In the genomic region with DNA sequence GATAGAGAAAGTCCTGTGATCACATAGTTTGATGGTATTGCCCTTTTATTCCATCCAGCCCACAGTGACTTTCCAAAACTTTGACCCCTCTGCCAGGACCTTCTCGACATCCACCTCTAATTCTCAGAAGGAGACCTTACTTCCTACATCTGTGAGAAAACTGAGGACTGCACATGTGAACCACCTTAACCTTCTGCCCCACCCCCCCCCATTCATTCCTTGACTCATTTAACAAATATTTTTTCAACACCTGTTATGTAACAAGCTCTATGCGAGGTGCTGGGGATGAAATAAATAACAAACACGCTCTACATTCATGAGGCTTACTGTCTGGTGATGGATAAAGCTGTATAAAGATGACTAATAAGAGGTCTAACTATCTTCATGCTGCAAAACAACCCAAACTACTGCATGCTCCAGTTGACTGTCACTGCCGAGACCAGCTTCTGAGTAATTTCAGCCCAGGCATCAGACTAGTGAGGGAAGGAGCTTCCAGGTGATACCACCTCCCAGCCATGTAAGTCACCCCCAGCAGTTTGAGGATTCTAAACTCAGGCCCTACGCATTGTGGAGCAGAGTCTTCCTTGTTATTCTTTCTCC, we compare ENCODE assay signal across 17 cellular contexts. TPM values are rescaled to one million over a fixed set of nuclear protein-coding genes. Genes with fewer than 3 reads are reported as not detected.
DNase-seq lines count a peak whose midpoint lies in the region; ATAC-seq and TF ChIP-seq lines count a peak whose summit lies in the region.
"Had no signal": no experiment of that assay in that cellular context is flagged by ENCODE, and none has a peak within 500 bp of the region (broad histone marks: within the 10 kb centered on the region; RNA-seq: fewer than 3 reads in every experiment).

No MANE protein-coding gene starts in this region.

- no peak for TF ChIP-seq POLR2A in HCT116 (IDR thresholded peaks at IDR 0.05; ENCODE audit: borderline replicate concordance, extremely low read depth, insufficient read depth, insufficient read length)

- no peak overlapping the region for H3K4me2 ChIP-seq in HCT116 (ENCODE audit: low read length)
- no peak overlapping the region for H3K4me2 ChIP-seq in trophoblast cell (ENCODE audit: low read length)

- no peaks in the 10 kb centered on the region for H3K79me1 ChIP-seq in trophoblast cell (ENCODE audit: low read length)

- H3K4me3 ChIP-seq in HCT116 (replicated peaks in 1 of 2; ENCODE audit: low read depth in 1 of 2, low read length in 2 of 2) (no peak overlapping the region), trophoblast cell (ENCODE audit: low read depth, low read length) (no peak overlapping the region)
- H3K4me3 ChIP-seq: GM12878 had no signal

- POLR2A ChIA-PET in activated CD8-positive, alpha-beta T cell treated with anti-CD3 and anti-CD28 coated beads for 36 hours (lab: Charles Lee), result interaction anchor here (1.0 to 2.9 kb wide), 4 partner anchors 10 to 79 kb away, joined by 3 to 10 read pairs (median 4); a partner anchor contains a TSS
- POLR2A ChIA-PET in activated CD8-positive, alpha-beta T cell treated with anti-CD3 and anti-CD28 coated beads, Interleukin-2, amount 10 ng/mL, durations not matched to agents 7 days and 5 days (lab: Charles Lee), result interaction anchor here (0.7 to 1.1 kb wide), 3 partner anchors 45 to 230 kb away, joined by 3 to 5 read pairs (median 3); a partner anchor contains a TSS
- POLR2A ChIA-PET in HCT116 (lab: Charles Lee), result no interaction called here

- RAD21 ChIA-PET in HCT116 (lab: Charles Lee; ENCODE audit: low non-redundant PET in 1 of 2, low total read pairs in 2 of 2, uncharacterized antibody in 2 of 2, unreplicated experiment in 2 of 2), result interaction anchor here (0.7 to 1.0 kb wide), 4 partner anchors 79 to 1852 kb away, joined by 3 to 7 read pairs (median 4); no protein-coding TSS in a partner anchor

- H3K4me1 ChIP-seq in HCT116 (ENCODE audit: control insufficient read depth in 1 of 2, insufficient read depth in 2 of 2, low read length in 2 of 2), result no peaks in the 10 kb centered on the region
- H3K4me1 ChIP-seq in trophoblast cell (ENCODE audit: control insufficient read depth in 1 of 2, insufficient read depth in 2 of 2, low read length in 2 of 2), result peaks cover 0 to 3% of the 10 kb centered on the region in 2 experiments

- H3K18ac ChIP-seq in trophoblast cell (ENCODE audit: low read length), result no peak overlapping the region

- no peaks in the 10 kb centered on the region for H3K9me3 Mint-ChIP-seq in activated CD8-positive, alpha-beta T cell treated with anti-CD3 and anti-CD28 coated beads for 36 hours
- no peaks in the 10 kb centered on the region for H3K9me3 Mint-ChIP-seq in activated CD8-positive, alpha-beta T cell treated with anti-CD3 and anti-CD28 coated beads, Interleukin-2, amount 10 ng/mL, durations not matched to agents 7 days and 5 days (ENCODE audit: insufficient read depth)
- H3K9me3 Mint-ChIP-seq: activated naive CD8-positive, alpha-beta T cell treated with anti-CD3 and anti-CD28 coated beads, Interleukin-2, amount 10 ng/mL, durations not matched to agents 7 days and 5 days; memory B cell had no signal

- H3K27me3 Mint-ChIP-seq in activated CD8-positive, alpha-beta T cell treated with anti-CD3 and anti-CD28 coated beads for 36 hours, result no peaks in the 10 kb centered on the region
- no peaks in the 10 kb centered on the region for H3K27me3 Mint-ChIP-seq in activated CD8-positive, alpha-beta T cell treated with anti-CD3 and anti-CD28 coated beads, Interleukin-2, amount 10 ng/mL, durations not matched to agents 7 days and 5 days (ENCODE audit: low read depth)
- H3K27me3 Mint-ChIP-seq: activated naive CD8-positive, alpha-beta T cell treated with anti-CD3 and anti-CD28 coated beads, Interleukin-2, amount 10 ng/mL, durations not matched to agents 7 days and 5 days; memory B cell had no signal

- H4K12ac ChIP-seq in trophoblast cell (ENCODE audit: low read depth, low read length), result no peak overlapping the region

- no peaks in the 10 kb centered on the region for H4K20me1 ChIP-seq in HCT116 (ENCODE audit: insufficient read depth)

- no peak for TF ChIP-seq RAD21 in HCT116 (IDR thresholded peaks at IDR 0.05; ENCODE audit: low read depth)

- peak overlapping the region; percentile 61 for H2BK12ac ChIP-seq in trophoblast cell (ENCODE audit: low read length)

- no peak overlapping the region for H2BK120ac ChIP-seq in trophoblast cell (ENCODE audit: insufficient read depth, low read length, poor library complexity)

- peaks cover 0 to 9% of the 10 kb centered on the region in 2 experiments; a peak in 3 of 4 replicates for H3K36me3 ChIP-seq in HCT116 (ENCODE audit: control insufficient read depth in 1 of 2, insufficient read depth in 2 of 2, low read length in 2 of 2)
- no peaks in the 10 kb centered on the region for H3K36me3 ChIP-seq in trophoblast cell (ENCODE audit: control insufficient read depth in 1 of 2, insufficient read depth in 2 of 2, low read length in 2 of 2)
- H3K36me3 ChIP-seq: brain microvascular endothelial cell had no signal

- no TSS peak for BruUV-seq in HCT116 (replicated peaks; lab: Mats Ljungman, UMichigan)

- H3K27ac Mint-ChIP-seq in activated CD8-positive, alpha-beta T cell treated with anti-CD3 and anti-CD28 coated beads for 36 hours, result no peak overlapping the region
- H3K27ac Mint-ChIP-seq in activated CD8-positive, alpha-beta T cell treated with anti-CD3 and anti-CD28 coated beads, Interleukin-2, amount 10 ng/mL, durations not matched to agents 7 days and 5 days, result no peak overlapping the region

- CTCF ChIA-PET in activated CD8-positive, alpha-beta T cell treated with anti-CD3 and anti-CD28 coated beads for 36 hours (lab: Charles Lee), result interaction anchor here (0.6 to 4.7 kb wide), 29 partner anchors 9 to 1764 kb away, joined by 3 to 85 read pairs (median 6); a partner anchor contains a TSS
- CTCF ChIA-PET in activated CD8-positive, alpha-beta T cell treated with anti-CD3 and anti-CD28 coated beads, Interleukin-2, amount 10 ng/mL, durations not matched to agents 7 days and 5 days (lab: Charles Lee), result interaction anchor here (0.6 to 4.7 kb wide), 31 partner anchors 9 to 523 kb away, joined by 3 to 79 read pairs (median 5); a partner anchor contains a TSS
- CTCF ChIA-PET in HCT116 (lab: Charles Lee), result interaction anchor here (0.7 to 2.4 kb wide), 17 partner anchors 9 to 519 kb away, joined by 3 to 20 read pairs (median 4); no protein-coding TSS in a partner anchor

- H3K9me2 ChIP-seq in HCT116 (ENCODE audit: insufficient read depth), result no peaks in the 10 kb centered on the region

- H3K9ac ChIP-seq in HCT116 (ENCODE audit: low read length), result no peak overlapping the region
- H3K9ac ChIP-seq in trophoblast cell (ENCODE audit: low read length), result no peak overlapping the region

- no peak overlapping the region for H3K23ac ChIP-seq in trophoblast cell (ENCODE audit: low read length)

- H3K4me1 Mint-ChIP-seq in activated CD8-positive, alpha-beta T cell treated with anti-CD3 and anti-CD28 coated beads for 36 hours (ENCODE audit: low read depth), result peaks cover 3% of the 10 kb centered on the region
- peaks cover 6% of the 10 kb centered on the region for H3K4me1 Mint-ChIP-seq in activated CD8-positive, alpha-beta T cell treated with anti-CD3 and anti-CD28 coated beads, Interleukin-2, amount 10 ng/mL, durations not matched to agents 7 days and 5 days (ENCODE audit: low read depth)

- H2AFZ ChIP-seq in HCT116 (ENCODE audit: low read depth, low read length, poor library complexity, severe bottlenecking), result no peak overlapping the region
- H2AFZ ChIP-seq in trophoblast cell (ENCODE audit: insufficient read depth, low read length, poor library complexity), result no peak overlapping the region

- H2BK5ac ChIP-seq in trophoblast cell (ENCODE audit: low read depth, low read length, poor library complexity), result no peak overlapping the region

- no CpG with 5 or more reads among the region's 5 CpGs for WGBS in trophoblast cell (ENCODE audit: extremely low coverage, insufficient coverage, insufficient read length)

- H3K79me2 ChIP-seq in HCT116 (ENCODE audit: insufficient read depth, low read length) (no peaks in the 10 kb centered on the region), trophoblast cell (ENCODE audit: control insufficient read depth, insufficient read depth, low read length, poor library complexity) (no peaks in the 10 kb centered on the region)

- ATAC-seq in activated CD8-positive, alpha-beta T cell treated with anti-CD3 and anti-CD28 coated beads for 36 hours, result peak; percentile 37
- no peak for ATAC-seq in activated CD8-positive, alpha-beta T cell treated with anti-CD3 and anti-CD28 coated beads, Interleukin-2, amount 10 ng/mL, durations not matched to agents 7 days and 5 days
- peak; percentile 20; the same call in 1 of the 2 replicates for ATAC-seq in HCT116
- ATAC-seq in HG02678 (IDR thresholded peaks at IDR 0.05; ENCODE audit: unreplicated experiment), result no peak
- no peak for ATAC-seq in HG03095 (IDR thresholded peaks at IDR 0.05; ENCODE audit: unreplicated experiment)

- H4K8ac ChIP-seq in trophoblast cell (ENCODE audit: low read depth, low read length), result no peak overlapping the region

- H3K9me3 ChIP-seq in HCT116 (ENCODE audit: control insufficient read depth in 1 of 2, insufficient read depth in 1 of 2, low read depth in 1 of 2, low read length in 2 of 2) (no peaks in the 10 kb centered on the region), trophoblast cell (ENCODE audit: insufficient read depth, low read depth, low read length) (no peaks in the 10 kb centered on the region)

- no peak overlapping the region for H4K91ac ChIP-seq in trophoblast cell (ENCODE audit: low read depth, low read length)

- H3K4me3 Mint-ChIP-seq in activated CD8-positive, alpha-beta T cell treated with anti-CD3 and anti-CD28 coated beads for 36 hours, result no peak overlapping the region
- no peak overlapping the region for H3K4me3 Mint-ChIP-seq in activated CD8-positive, alpha-beta T cell treated with anti-CD3 and anti-CD28 coated beads, Interleukin-2, amount 10 ng/mL, durations not matched to agents 7 days and 5 days
- H3K4me3 Mint-ChIP-seq: activated naive CD8-positive, alpha-beta T cell treated with anti-CD3 and anti-CD28 coated beads, Interleukin-2, amount 10 ng/mL, durations not matched to agents 7 days and 5 days; memory B cell had no signal

- no peak overlapping the region for H3K14ac ChIP-seq in trophoblast cell (ENCODE audit: low read length)

- DNase-seq in activated CD8-positive, alpha-beta T cell treated with anti-CD3 and anti-CD28 coated beads for 36 hours, result no peak
- DNase-seq in activated CD8-positive, alpha-beta T cell treated with anti-CD3 and anti-CD28 coated beads, Interleukin-2, amount 10 ng/mL, durations not matched to agents 7 days and 5 days, result no peak
- DNase-seq in HCT116 (ENCODE audit: low read depth, low spot score) (no peak), amniotic epithelial cell (ENCODE audit: low read depth) (peak; percentile 60), trophoblast cell (peak; percentile 6 to 66), iPS-NIHi11 (ENCODE audit: low spot score) (no peak)
- DNase-seq: activated naive CD8-positive, alpha-beta T cell treated with anti-CD3 and anti-CD28 coated beads, Interleukin-2, amount 10 ng/mL, durations not matched to agents 7 days and 5 days; activated T-cell treated with anti-CD3 and anti-CD28 coated beads, Interleukin-2, amount 50 U/mL, for 1 hour; cortex of kidney; kidney had no signal

- intact Hi-C loops in activated CD8-positive, alpha-beta T cell treated with anti-CD3 and anti-CD28 coated beads for 36 hours (cut with micrococcal nuclease), result loop anchor here (2.0 kb wide), 1 partner anchor 79 kb away; no protein-coding TSS in a partner anchor
- intact Hi-C loops in HCT116 (cut with micrococcal nuclease), result loop anchor here (2.0 kb wide), 1 partner anchor 79 kb away; no protein-coding TSS in a partner anchor

- H3K27ac ChIP-seq in HCT116 (ENCODE audit: low read depth, low read length), result no peak overlapping the region
- no peak overlapping the region for H3K27ac ChIP-seq in trophoblast cell (ENCODE audit: low read depth, low read length)
- H3K27ac ChIP-seq: brain microvascular endothelial cell had no signal

- H3K4ac ChIP-seq in trophoblast cell (ENCODE audit: low read depth, low read length), result no peak overlapping the region

- H2AK5ac ChIP-seq in trophoblast cell (ENCODE audit: low read length), result no peak overlapping the region

- no peak for TF ChIP-seq CTCF in activated CD8-positive, alpha-beta T cell treated with anti-CD3 and anti-CD28 coated beads for 36 hours (IDR thresholded peaks at IDR 0.05)
- no peak for TF ChIP-seq CTCF in HCT116 (IDR thresholded peaks at IDR 0.05 in 2 of 3, conservative IDR thresholded peaks at IDR 0.05 in 1 of 3; ENCODE audit: borderline replicate concordance in 1 of 3, insufficient read depth in 1 of 3, low read depth in 2 of 3, low read length in 2 of 3)

- H3K27me3 ChIP-seq in HCT116 (ENCODE audit: insufficient read depth, low read length) (no peaks in the 10 kb centered on the region), trophoblast cell (ENCODE audit: insufficient read depth, low read length) (no peaks in the 10 kb centered on the region)
- H3K27me3 ChIP-seq: brain microvascular endothelial cell had no signal

- peaks cover 5% of the 10 kb centered on the region for H3K36me3 Mint-ChIP-seq in activated CD8-positive, alpha-beta T cell treated with anti-CD3 and anti-CD28 coated beads for 36 hours (ENCODE audit: low read depth)
- H3K36me3 Mint-ChIP-seq in activated CD8-positive, alpha-beta T cell treated with anti-CD3 and anti-CD28 coated beads, Interleukin-2, amount 10 ng/mL, durations not matched to agents 7 days and 5 days (ENCODE audit: low read depth), result peaks cover 4% of the 10 kb centered on the region

RNA-seq across cellular contexts. Expression of a gene that starts 1.9 kb away (rescaled TPM):
- under 1 TPM; 0.25 TPM for total RNA-seq in activated CD8-positive, alpha-beta T cell treated with anti-CD3 and anti-CD28 coated beads for 36 hours
- total RNA-seq in activated CD8-positive, alpha-beta T cell treated with anti-CD3 and anti-CD28 coated beads, Interleukin-2, amount 10 ng/mL, durations not matched to agents 7 days and 5 days, result under 1 TPM; 0.63 to 0.74 TPM
- 1.8 TPM for total RNA-seq in HCT116 (2021; ENCODE audit: unreplicated experiment)
- 0.40 and 0.90 TPM in 2 replicates for polyA plus RNA-seq in HCT116 (2012)
- 0.03 TPM in 2 replicates for polyA plus RNA-seq in trophoblast cell (2013)
- total RNA-seq: frontal cortex, urinary bladder had no signal

RNA-seq across cellular contexts. Expression of a gene that starts 37.4 kb away (rescaled TPM):
- 100 to 1,000 TPM; 112 TPM for total RNA-seq in activated CD8-positive, alpha-beta T cell treated with anti-CD3 and anti-CD28 coated beads for 36 hours
- total RNA-seq in activated CD8-positive, alpha-beta T cell treated with anti-CD3 and anti-CD28 coated beads, Interleukin-2, amount 10 ng/mL, durations not matched to agents 7 days and 5 days, result 10 to 100 TPM; 44.5 to 48.8 TPM
- 163 TPM for total RNA-seq in HCT116 (2021; ENCODE audit: unreplicated experiment)
- 130 and 154 TPM in 2 replicates for polyA plus RNA-seq in HCT116 (2012)
- polyA plus RNA-seq in trophoblast cell (2013), result 51.0 and 52.4 TPM in 2 replicates

RNA-seq across cellular contexts. Expression of a gene that starts 54.9 kb away (rescaled TPM):
- total RNA-seq in activated CD8-positive, alpha-beta T cell treated with anti-CD3 and anti-CD28 coated beads for 36 hours, result 1 to 10 TPM; 1.1 TPM
- 1 to 10 TPM; 1.3 to 1.6 TPM for total RNA-seq in activated CD8-positive, alpha-beta T cell treated with anti-CD3 and anti-CD28 coated beads, Interleukin-2, amount 10 ng/mL, durations not matched to agents 7 days and 5 days
- 3.0 TPM for total RNA-seq in HCT116 (2021; ENCODE audit: unreplicated experiment)
- polyA plus RNA-seq in HCT116 (2012), result 1.5 and 2.2 TPM in 2 replicates
- polyA plus RNA-seq in trophoblast cell (2013), result 0.11 and 0.14 TPM in 2 replicates

RNA-seq across cellular contexts. Expression of a gene that starts 55.6 kb away (rescaled TPM):
- under 1 TPM; 0.18 to 0.34 TPM for total RNA-seq in activated CD8-positive, alpha-beta T cell treated with anti-CD3 and anti-CD28 coated beads for 36 hours
- total RNA-seq in activated CD8-positive, alpha-beta T cell treated with anti-CD3 and anti-CD28 coated beads, Interleukin-2, amount 10 ng/mL, durations not matched to agents 7 days and 5 days, result not detected
- 0.27 TPM for total RNA-seq in HCT116 (2021; ENCODE audit: unreplicated experiment)
- 0.02 and 0.03 TPM in 2 replicates for polyA plus RNA-seq in HCT116 (2012)
- 0.01 and 0.08 TPM in 2 replicates for polyA plus RNA-seq in trophoblast cell (2013)
- total RNA-seq: frontal cortex, GM12878, urinary bladder had no signal

Comparison
In these comparisons a context has a peak if more than half of its experiments do, and no peak if none do; other contexts are left out.
1. ATAC-seq: peak in activated CD8-positive, alpha-beta T cell treated with anti-CD3 and anti-CD28 coated beads for 36 hours (single experiment) and HCT116 (single experiment); none in activated CD8-positive, alpha-beta T cell treated with anti-CD3 and anti-CD28 coated beads, Interleukin-2, amount 10 ng/mL, durations not matched to agents 7 days and 5 days (single experiment), HG02678 (single experiment) and HG03095 (single experiment).
2. DNase-seq: peak in amniotic epithelial cell (single experiment) and trophoblast cell (2 of 2); none in activated CD8-positive, alpha-beta T cell treated with anti-CD3 and anti-CD28 coated beads for 36 hours (single experiment), activated CD8-positive, alpha-beta T cell treated with anti-CD3 and anti-CD28 coated beads, Interleukin-2, amount 10 ng/mL, durations not matched to agents 7 days and 5 days (single experiment), HCT116 (single experiment) and iPS-NIHi11 (single experiment).